In genomic region chr19:52270266-52270885, GRCh38 we compare ENCODE assay signal across 8 cellular contexts. TPM values are rescaled to one million over a fixed set of nuclear protein-coding genes. Genes with fewer than 3 reads are reported as not detected.
DNase-seq lines count a peak whose midpoint lies in the region; ATAC-seq and TF ChIP-seq lines count a peak whose summit lies in the region.

No MANE protein-coding gene starts in this region.

- H3K9ac ChIP-seq in PC-3 (ENCODE audit: low read length): peak overlapping the region; percentile 99

- no peak for TF ChIP-seq CTCF in GM12875 (IDR thresholded peaks at IDR 0.05; ENCODE audit: borderline replicate concordance, insufficient read depth, low read depth, low read length)
- no peak for TF ChIP-seq CTCF in PC-3 (conservative IDR thresholded peaks at IDR 0.05; ENCODE audit: low read depth, low read length)
- TF ChIP-seq CTCF in choroid plexus epithelial cell (conservative IDR thresholded peaks at IDR 0.05; ENCODE audit: low read depth, low read length): no peak
- no peak for TF ChIP-seq CTCF in upper lobe of left lung (IDR thresholded peaks at IDR 0.05)

- CTCF ChIA-PET in PC-3 (lab: Charles Lee): no interaction called here

- no peaks in the 10 kb centered on the region for H3K9me2 ChIP-seq in PC-3 (replicated peaks; ENCODE audit: low read length)

- TF ChIP-seq EP300 in upper lobe of left lung (IDR thresholded peaks at IDR 0.05): no peak

- in situ Hi-C loops in ACHN (cut with HindIII; ENCODE audit: low pct_ligation_motif_present, low pct_unique_long_range_greater_than_20kb, low sequenced_read_pairs): no loop called here

- H4K20me1 ChIP-seq in PC-3 (ENCODE audit: low read length): no peaks in the 10 kb centered on the region

- POLR2A ChIA-PET in PC-3 (lab: Charles Lee; ENCODE audit: unreplicated experiment): interaction anchor here (0.6 kb wide), 1 partner anchor 338 kb away, joined by 3 read pairs; no protein-coding TSS in a partner anchor

- 9 to 12% methylated on average over 10 to 11 of the region's 11 CpGs for WGBS in upper lobe of left lung, 2 donors

- H3K4me3 ChIP-seq in GM12875 (ENCODE audit: low read depth, low read length): peak overlapping the region; percentile 75
- peak overlapping the region; percentile 97 for H3K4me3 ChIP-seq in PC-3 (ENCODE audit: low read length)
- peak overlapping the region; percentile 79 for H3K4me3 ChIP-seq in choroid plexus epithelial cell (ENCODE audit: low read depth, low read length)
- peak overlapping the region; percentile 81 to 97 (median 90) for H3K4me3 ChIP-seq in upper lobe of left lung

- no peaks in the 10 kb centered on the region for H3F3A ChIP-seq in PC-3 (ENCODE audit: low read length, unreplicated experiment)

- H3K4me2 ChIP-seq in PC-3 (ENCODE audit: low read length): peak overlapping the region; percentile 94

- H3K27me3 ChIP-seq in PC-3 (ENCODE audit: low read length) (no peaks in the 10 kb centered on the region), upper lobe of left lung (no peaks in the 10 kb centered on the region)

- H3K4me1 ChIP-seq in PC-3 (ENCODE audit: insufficient read depth, low read length) (peaks cover 12% of the 10 kb centered on the region; the same call in 1 of the 2 replicates), upper lobe of left lung (peaks cover 12 to 19% (median 16%) of the 10 kb centered on the region in 4 donors)

- DNase-seq in ACHN (peak; percentile 16), PC-3 (no peak), choroid plexus epithelial cell (ENCODE audit: low read depth) (no peak), lung microvascular endothelial cell (ENCODE audit: low read depth in 2 of 2) (peak; percentile 27 to 30), upper lobe of left lung (peak in 1 of 2 donors; percentile 32), DMS153 (lab: John Stamatoyannopoulos, UW) (no peak)

- no TSS peak for BruUV-seq in PC-3 (replicated peaks; lab: Mats Ljungman, UMichigan)

- peak overlapping the region; percentile 88 for H2AFZ ChIP-seq in PC-3 (ENCODE audit: low read length)

- ATAC-seq in PC-3 (0 out of 2 replicates have a peak, but pooled peaks have one; percentile 3), upper lobe of left lung (ENCODE audit: low FRiP score in 2 of 2) (peak in 1 of 2 donors; percentile 34), HG03196 (IDR thresholded peaks at IDR 0.05; ENCODE audit: unreplicated experiment) (no peak)

- peaks cover 14% of the 10 kb centered on the region; the same call in 1 of the 2 replicates for H3K9me3 ChIP-seq in PC-3 (ENCODE audit: low read length)
- peaks cover 0 to 11% (median 0%) of the 10 kb centered on the region in 4 donors for H3K9me3 ChIP-seq in upper lobe of left lung

- H3K36me3 ChIP-seq in PC-3 (ENCODE audit: low read depth, low read length) (peaks cover 40% of the 10 kb centered on the region), upper lobe of left lung (peaks cover 0 to 8% (median 3%) of the 10 kb centered on the region in 4 donors)

- H3K79me2 ChIP-seq in PC-3 (ENCODE audit: low read length): peaks cover 54% of the 10 kb centered on the region

- peak overlapping the region; percentile 84 for H3K27ac ChIP-seq in PC-3 (ENCODE audit: low read length)
- peak overlapping the region; percentile 98 to 100 (median 98) for H3K27ac ChIP-seq in upper lobe of left lung

- intact Hi-C loops in PC-3 (cut with micrococcal nuclease): no loop called here

- TF ChIP-seq POLR2A in upper lobe of left lung (IDR thresholded peaks at IDR 0.05): no peak

RNA-seq across cellular contexts. Expression of gene ZNF766, which starts 1.0 kb away (rescaled TPM):
- total RNA-seq in PC-3 (2014; rRNA removed) (9.1 and 11.7 TPM in 2 replicates), lung microvascular endothelial cell (5.0 and 8.7 TPM in 2 replicates), upper lobe of left lung (10 to 100 TPM in 4 of 6 donors, 1 to 10 TPM in 2; 4.0 to 20.0 (median 14.7) TPM)

RNA-seq across cellular contexts. Expression of gene ZNF480, which starts 26.6 kb away (rescaled TPM):
- total RNA-seq in PC-3 (2014; rRNA removed) (7.3 and 9.6 TPM in 2 replicates), lung microvascular endothelial cell (2.4 and 2.6 TPM in 2 replicates), upper lobe of left lung (10 to 100 TPM in 2 of 6 donors, 1 to 10 TPM in 4; 2.7 to 13.6 (median 8.4) TPM)

Comparison
In these comparisons a context has a peak if more than half of its experiments do, and no peak if none do; other contexts are left out.
1. DNase-seq: peak in ACHN (single experiment) and lung microvascular endothelial cell (2 of 2); none in PC-3 (single experiment), choroid plexus epithelial cell (single experiment) and DMS153 (single experiment).
2. Peak in every context shown above with its lines, with median percentiles within 50 percentile points of each other: H3K4me3 ChIP-seq.